In genomic region chr17:76123127-76123499, GRCh38 we compare ENCODE assay signal across 1 cellular context.
TF ChIP-seq lines count a peak whose summit lies in the region.

No MANE protein-coding gene starts in this region.

TF ChIP-seq in K562, 482 proteins besides CTCF, POLR2A, EP300 and RAD21:
- TF ChIP-seq SMARCE1 (IDR thresholded peaks at IDR 0.05) (0 out of 2 replicates have a peak, but pooled peaks have one; percentile 26), DDX20 (tag; IDR thresholded peaks at IDR 0.05; ENCODE audit: low read depth) (no peak), TCF3 (CRISPR knock-in tag; IDR thresholded peaks at IDR 0.05) (no peak), MXD1 (CRISPR knock-in tag; IDR thresholded peaks at IDR 0.05; ENCODE audit: borderline replicate concordance, poor library complexity, severe bottlenecking) (no peak), ZNF175 (CRISPR knock-in tag; IDR thresholded peaks at IDR 0.05; ENCODE audit: low read depth) (no peak), BCOR (IDR thresholded peaks at IDR 0.05) (peak; percentile 46; the same call in 1 of the 2 replicates), OTX1 (CRISPR knock-in tag; IDR thresholded peaks at IDR 0.05) (no peak), POU5F1 (IDR thresholded peaks at IDR 0.05; ENCODE audit: borderline replicate concordance, low read depth, low read length, partially characterized antibody) (no peak), HES1 (IDR thresholded peaks at IDR 0.05; ENCODE audit: low read depth) (no peak), EP400 (IDR thresholded peaks at IDR 0.05) (no peak), ATF2 (CRISPR knock-in tag; IDR thresholded peaks at IDR 0.05) (no peak), ZNF512 (tag; IDR thresholded peaks at IDR 0.05) (peak; percentile 58), KLF6 (CRISPR knock-in tag; IDR thresholded peaks at IDR 0.05; ENCODE audit: borderline replicate concordance) (no peak), MTA1 (IDR thresholded peaks at IDR 0.05; ENCODE audit: borderline replicate concordance) (peak; percentile 35; the same call in 1 of the 2 replicates), KDM1A (IDR thresholded peaks at IDR 0.05) (0 out of 4 replicates have a peak, but pooled peaks of 1 of the 2 experiments have one; percentile 36), ZNF24 (IDR thresholded peaks at IDR 0.05) (0 out of 2 replicates have a peak, but pooled peaks have one; percentile 2)
TF ChIP-seq in K562: peak in this region for 6.
